Comparison of ENCODE assay signal across 8 cellular contexts in the genomic region with DNA sequence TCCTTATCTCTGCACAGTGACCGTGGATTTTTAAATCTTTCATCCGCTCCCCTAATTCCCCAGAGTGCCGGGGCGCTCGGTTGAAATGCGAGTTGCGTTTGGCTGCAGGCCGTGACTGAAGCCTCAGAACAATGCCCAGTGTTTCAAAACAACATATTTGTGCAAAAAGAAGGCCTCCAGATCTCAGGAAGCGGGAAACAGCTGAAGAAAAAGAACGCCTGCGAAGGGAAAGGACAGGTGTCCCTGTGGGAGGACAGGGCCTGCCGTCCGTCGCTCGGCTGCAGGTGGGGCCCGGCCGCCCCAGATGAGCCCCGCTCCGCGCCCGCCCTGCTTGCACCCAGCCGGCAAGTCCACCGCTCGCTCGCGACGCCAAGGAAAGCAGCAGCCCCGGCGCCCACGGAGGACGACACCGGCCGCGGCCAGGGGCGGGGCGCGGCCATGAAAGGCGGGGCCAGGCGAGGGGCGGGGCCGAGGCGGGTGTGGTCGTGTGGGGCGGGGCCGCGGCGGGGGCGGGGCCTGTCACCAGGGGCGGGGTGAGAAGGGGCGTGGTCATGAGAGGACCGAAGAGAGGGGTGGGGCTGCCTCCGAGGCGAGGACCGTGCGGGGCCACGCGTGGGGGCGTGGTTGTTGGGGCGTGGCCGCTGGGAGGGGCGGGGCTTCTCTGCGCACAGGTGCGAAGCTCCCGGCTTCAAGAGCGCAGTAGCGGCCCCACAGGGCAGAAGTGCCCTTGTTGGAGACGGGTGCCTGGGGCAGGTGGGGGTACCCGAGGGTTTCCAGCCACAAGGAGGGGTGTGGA. TPM values are rescaled to one million over a fixed set of nuclear protein-coding genes. Genes with fewer than 3 reads are reported as not detected.
DNase-seq lines count a peak whose midpoint lies in the region; ATAC-seq and TF ChIP-seq lines count a peak whose summit lies in the region.

No MANE protein-coding gene starts in this region.

- peaks cover 3% of the 10 kb centered on the region; the same call in 1 of the 2 replicates for H3K4me1 ChIP-seq in Caco-2

- no peak for TF ChIP-seq CTCF in chondrocyte (IDR thresholded peaks at IDR 0.05)
- no peak for TF ChIP-seq CTCF in Caco-2 (IDR thresholded peaks at IDR 0.05; ENCODE audit: insufficient read depth in 1 of 2, low read depth in 1 of 2, low read length in 1 of 2, severe bottlenecking in 1 of 2, unreplicated experiment in 1 of 2)

- no TSS peak for BruUV-seq in Caco-2 (replicated peaks; lab: Mats Ljungman, UMichigan)

- H3K36me3 ChIP-seq in Caco-2 (ENCODE audit: control insufficient read depth, insufficient read depth, low read length) = no peaks in the 10 kb centered on the region

- no peak overlapping the region for H3K27ac Mint-ChIP-seq in chondrocyte (ENCODE audit: unreplicated experiment)
- H3K27ac Mint-ChIP-seq in Caco-2 (ENCODE audit: unreplicated experiment) = no peak overlapping the region

- POLR2A ChIA-PET in Caco-2 (lab: Charles Lee) = no interaction called here

- H3K9me3 ChIP-seq in Caco-2 = no peaks in the 10 kb centered on the region

- H3K36me3 Mint-ChIP-seq in chondrocyte (ENCODE audit: low read depth) (no peaks in the 10 kb centered on the region), Caco-2 (ENCODE audit: insufficient read depth, unreplicated experiment) (no peaks in the 10 kb centered on the region)

- H3K27me3 Mint-ChIP-seq in chondrocyte (ENCODE audit: low read depth) = no peaks in the 10 kb centered on the region
- H3K27me3 Mint-ChIP-seq in Caco-2 (ENCODE audit: insufficient read depth, unreplicated experiment) = no peaks in the 10 kb centered on the region

- CTCF ChIA-PET in Caco-2 (lab: Charles Lee) = no interaction called here

- no peak overlapping the region for H3K4me3 ChIP-seq in Caco-2 (ENCODE audit: low read depth, low read length)

- no peaks in the 10 kb centered on the region for H3K9me3 Mint-ChIP-seq in chondrocyte (ENCODE audit: low read depth)
- no peaks in the 10 kb centered on the region for H3K9me3 Mint-ChIP-seq in Caco-2 (ENCODE audit: unreplicated experiment)

- DNase-seq in AG20443 (ENCODE audit: low spot score) = peak; percentile 94
- peak; percentile 55 for DNase-seq in HT-29 (ENCODE audit: low spot score)
- DNase-seq in activated CD4-positive, alpha-beta T cell treated with anti-CD3 and anti-CD28 coated beads for 48 hours = peak; percentile 85
- DNase-seq in chondrocyte (ENCODE audit: low spot score) = peak; percentile 87
- peak; percentile 69 for DNase-seq in left kidney (ENCODE audit: low read depth, low spot score)
- peak; percentile 45 to 50 for DNase-seq in stimulated activated CD4-positive, alpha-beta T cell treated with anti-CD3 and anti-CD28 coated beads, Interleukin-4, amount 100 ng/mL, for 4 hours
- no peak for DNase-seq in Caco-2

- H3K27me3 ChIP-seq in Caco-2 (replicated peaks; ENCODE audit: control insufficient read depth, insufficient read depth, low read length) = no peaks in the 10 kb centered on the region

- peak overlapping the region; percentile 55 for H3K4me3 Mint-ChIP-seq in chondrocyte (ENCODE audit: unreplicated experiment)
- H3K4me3 Mint-ChIP-seq in Caco-2 (ENCODE audit: unreplicated experiment) = no peak overlapping the region

- no peak for ATAC-seq in GM21717 (IDR thresholded peaks at IDR 0.05; ENCODE audit: unreplicated experiment)

- H3K4me1 Mint-ChIP-seq in chondrocyte (ENCODE audit: low read depth) = peaks cover 13% of the 10 kb centered on the region
- no peaks in the 10 kb centered on the region for H3K4me1 Mint-ChIP-seq in Caco-2 (ENCODE audit: low read depth, unreplicated experiment)

- intact Hi-C loops in Caco-2 (cut with micrococcal nuclease; ENCODE audit: unreplicated experiment) = no loop called here

RNA-seq across cellular contexts. Expression of gene BOK, which starts 17.6 kb away (rescaled TPM):
- total RNA-seq in HT-29 (2014; rRNA removed; shearing (Covaris generic)) = 50.4 and 54.8 TPM in 2 replicates
- total RNA-seq in chondrocyte (28.5 to 46.8 TPM (median 44.6 TPM) in 3 replicates), Caco-2 (2022) (18.0 and 18.6 TPM in 2 replicates)

RNA-seq across cellular contexts. Expression of gene STK25, which starts 32.6 kb away (rescaled TPM):
- total RNA-seq in HT-29 (2014; rRNA removed; shearing (Covaris generic)) = 291 and 314 TPM in 2 replicates
- total RNA-seq in chondrocyte (158 to 174 TPM (median 169 TPM) in 3 replicates), Caco-2 (2022) (92.6 and 101 TPM in 2 replicates)

Comparison
In these comparisons a context has a peak if more than half of its experiments do, and no peak if none do; other contexts are left out.
1. DNase-seq: peak in AG20443 (single experiment), HT-29 (single experiment), activated CD4-positive, alpha-beta T cell treated with anti-CD3 and anti-CD28 coated beads for 48 hours (single experiment), chondrocyte (single experiment), left kidney (single experiment) and stimulated activated CD4-positive, alpha-beta T cell treated with anti-CD3 and anti-CD28 coated beads, Interleukin-4, amount 100 ng/mL, for 4 hours (2 of 2); none in Caco-2 (0 of 2).